Comparison of ENCODE assay signal across 8 cellular contexts in genomic region chrX:130086414-130087207, GRCh38. TPM values are rescaled to one million over a fixed set of nuclear protein-coding genes. Genes with fewer than 3 reads are reported as not detected.
DNase-seq lines count a peak whose midpoint lies in the region; ATAC-seq and TF ChIP-seq lines count a peak whose summit lies in the region.

No MANE protein-coding gene starts in this region.

- H3K79me2 ChIP-seq in Loucy (ENCODE audit: insufficient read depth, low read length) (peaks cover 85% of the 10 kb centered on the region), PC-3 (ENCODE audit: low read length) (0 out of 2 replicates have a peak, but pooled peaks cover 5% of the 10 kb centered on the region)

- no peaks in the 10 kb centered on the region for H3K9me3 Mint-ChIP-seq in activated CD8-positive, alpha-beta memory T cell treated with anti-CD3 and anti-CD28 coated beads, Interleukin-2, amount 10 ng/mL, durations not matched to agents 7 days and 5 days (ENCODE audit: low read depth)

- no peaks in the 10 kb centered on the region for H4K20me1 ChIP-seq in Loucy (ENCODE audit: insufficient read depth, low read length, poor library complexity, severe bottlenecking)
- H4K20me1 ChIP-seq in PC-3 (ENCODE audit: low read length): no peaks in the 10 kb centered on the region

- peak overlapping the region; percentile 85 for H3K4me3 Mint-ChIP-seq in activated CD8-positive, alpha-beta memory T cell treated with anti-CD3 and anti-CD28 coated beads, Interleukin-2, amount 10 ng/mL, durations not matched to agents 7 days and 5 days

- peak overlapping the region; percentile 83 for H3K9ac ChIP-seq in Loucy (ENCODE audit: low read depth, low read length, poor library complexity, severe bottlenecking)
- no peak overlapping the region for H3K9ac ChIP-seq in PC-3 (ENCODE audit: low read length)

- H3K9me3 ChIP-seq in Loucy (ENCODE audit: insufficient read depth, low read depth, low read length) (no peaks in the 10 kb centered on the region), PC-3 (ENCODE audit: low read length) (no peaks in the 10 kb centered on the region)

- H2AFZ ChIP-seq in Loucy (ENCODE audit: low read length) (no peak overlapping the region), PC-3 (ENCODE audit: low read length) (no peak overlapping the region)

- peaks cover 68% of the 10 kb centered on the region for H3K4me1 Mint-ChIP-seq in activated CD8-positive, alpha-beta memory T cell treated with anti-CD3 and anti-CD28 coated beads, Interleukin-2, amount 10 ng/mL, durations not matched to agents 7 days and 5 days

- H3K36me3 Mint-ChIP-seq in activated CD8-positive, alpha-beta memory T cell treated with anti-CD3 and anti-CD28 coated beads, Interleukin-2, amount 10 ng/mL, durations not matched to agents 7 days and 5 days: peaks cover 28% of the 10 kb centered on the region

- CTCF ChIA-PET in activated CD8-positive, alpha-beta memory T cell treated with anti-CD3 and anti-CD28 coated beads, Interleukin-2, amount 10 ng/mL, durations not matched to agents 7 days and 5 days (lab: Charles Lee): interaction anchor here (0.9 to 11.2 kb wide), 4 partner anchors 19 to 33 kb away, joined by 3 to 147 read pairs (median 6); partner anchors contain the start of gene ELF4
- CTCF ChIA-PET in PC-3 (lab: Charles Lee): no interaction called here

- DNase-seq in DMS79 treated with DMSO at 0.1 percent for 48 hours (lab: John Stamatoyannopoulos, UW) (peak; percentile 79), myocyte (ENCODE audit: low read depth) (peak; percentile 26), DMS153 (lab: John Stamatoyannopoulos, UW) (no peak), substantia nigra (lab: John Stamatoyannopoulos, UW) (no peak), PC-3 (no peak)
- DNase-seq in activated CD8-positive, alpha-beta memory T cell treated with anti-CD3 and anti-CD28 coated beads, Interleukin-2, amount 10 ng/mL, durations not matched to agents 7 days and 5 days: peak; percentile 91

- intact Hi-C loops in PC-3 (cut with micrococcal nuclease): no loop called here

- peak overlapping the region; percentile 97 for H3K27ac Mint-ChIP-seq in activated CD8-positive, alpha-beta memory T cell treated with anti-CD3 and anti-CD28 coated beads, Interleukin-2, amount 10 ng/mL, durations not matched to agents 7 days and 5 days

- H3F3A ChIP-seq in Loucy (ENCODE audit: low read depth) (no peaks in the 10 kb centered on the region; the same call in 1 of the 2 replicates), PC-3 (ENCODE audit: low read length, unreplicated experiment) (no peaks in the 10 kb centered on the region)

- H3K27me3 ChIP-seq in Loucy (ENCODE audit: insufficient read depth, low read length, poor library complexity, severe bottlenecking) (no peaks in the 10 kb centered on the region), PC-3 (ENCODE audit: low read length) (no peaks in the 10 kb centered on the region)

- H3K4me3 ChIP-seq in Loucy (ENCODE audit: low read length, poor library complexity, severe bottlenecking): peak overlapping the region; percentile 73
- H3K4me3 ChIP-seq in PC-3 (ENCODE audit: low read length): no peak overlapping the region

- H3K9me2 ChIP-seq in Loucy (replicated peaks; ENCODE audit: low read depth, low read length): no peaks in the 10 kb centered on the region
- H3K9me2 ChIP-seq in PC-3 (replicated peaks; ENCODE audit: low read length): no peaks in the 10 kb centered on the region

- H3K27ac ChIP-seq in substantia nigra (ENCODE audit: low read depth, low read length, poor library complexity, severe bottlenecking): no peak overlapping the region
- no peak overlapping the region for H3K27ac ChIP-seq in PC-3 (ENCODE audit: low read length)

- no peaks in the 10 kb centered on the region for H3K27me3 Mint-ChIP-seq in activated CD8-positive, alpha-beta memory T cell treated with anti-CD3 and anti-CD28 coated beads, Interleukin-2, amount 10 ng/mL, durations not matched to agents 7 days and 5 days

- H3K4me2 ChIP-seq in Loucy (ENCODE audit: low read depth, low read length, poor library complexity, severe bottlenecking) (peak overlapping the region; percentile 94), PC-3 (ENCODE audit: low read length) (no peak overlapping the region)

- H3K36me3 ChIP-seq in Loucy (ENCODE audit: insufficient read depth, low read length) (no peaks in the 10 kb centered on the region), PC-3 (ENCODE audit: low read depth, low read length) (0 out of 2 replicates have a peak, but pooled peaks cover 3% of the 10 kb centered on the region)

- TF ChIP-seq CTCF in Loucy (conservative IDR thresholded peaks at IDR 0.05; ENCODE audit: low read length): no peak
- no peak for TF ChIP-seq CTCF in PC-3 (conservative IDR thresholded peaks at IDR 0.05; ENCODE audit: low read depth, low read length)

- POLR2A ChIA-PET in PC-3 (lab: Charles Lee; ENCODE audit: unreplicated experiment): no interaction called here

- ATAC-seq in GM21423 (IDR thresholded peaks at IDR 0.05; ENCODE audit: unreplicated experiment) (peak; percentile 36), PC-3 (no peak)
- peak; percentile 43 for ATAC-seq in activated CD8-positive, alpha-beta memory T cell treated with anti-CD3 and anti-CD28 coated beads, Interleukin-2, amount 10 ng/mL, durations not matched to agents 7 days and 5 days

- H3K4me1 ChIP-seq in Loucy (ENCODE audit: insufficient read depth, low read length, poor library complexity, severe bottlenecking) (peaks cover 70% of the 10 kb centered on the region), PC-3 (ENCODE audit: insufficient read depth, low read length) (no peaks in the 10 kb centered on the region)

- BruUV-seq in PC-3 (replicated peaks; lab: Mats Ljungman, UMichigan): no TSS peak

RNA-seq across cellular contexts. Expression of gene ELF4, which starts 23.7 kb away (rescaled TPM):
- 10 to 100 TPM; 36.2 to 52.7 TPM for total RNA-seq in activated CD8-positive, alpha-beta memory T cell treated with anti-CD3 and anti-CD28 coated beads, Interleukin-2, amount 10 ng/mL, durations not matched to agents 7 days and 5 days
- total RNA-seq in myocyte: 7.6 and 9.2 TPM in 2 replicates
- 8.7 TPM for polyA plus RNA-seq in myocyte (2012)
- 23.4 and 23.8 TPM in 2 replicates for total RNA-seq in PC-3 (2014; rRNA removed)

Comparison
In these comparisons a context has a peak if more than half of its experiments do, and no peak if none do; other contexts are left out.
1. DNase-seq: peak in DMS79 treated with DMSO at 0.1 percent for 48 hours (single experiment), activated CD8-positive, alpha-beta memory T cell treated with anti-CD3 and anti-CD28 coated beads, Interleukin-2, amount 10 ng/mL, durations not matched to agents 7 days and 5 days (single experiment) and myocyte (single experiment); none in DMS153 (single experiment), substantia nigra (0 of 49) and PC-3 (single experiment).